22 cellular contexts compared by ENCODE assay signal in genomic region chr4:94165256-94165655, GRCh38.
"Had no signal": no experiment of that assay in that cellular context is flagged by ENCODE, and none has a peak within 500 bp of the region (broad histone marks: within the 10 kb centered on the region; RNA-seq: fewer than 3 reads in every experiment).

No MANE protein-coding gene starts in this region.

- H3K27me3 ChIP-seq: dorsolateral prefrontal cortex, esophagus squamous epithelium, gastroesophageal sphincter, stomach, transverse colon had no signal

- FAIRE-seq: endometrium, small intestine had no signal

- H3K4me1 Mint-ChIP-seq: naive B cell, nephron had no signal

- H3K4me3 Mint-ChIP-seq: naive B cell, nephron had no signal

- H3K4me3 ChIP-seq: dorsolateral prefrontal cortex, esophagus squamous epithelium, gastroesophageal sphincter, lung, stomach, thoracic aorta, transverse colon had no signal

- DNase-seq: cortex of kidney; dorsolateral prefrontal cortex; effector CD8-positive, alpha-beta T cell; esophagus squamous epithelium; foreskin fibroblast; glutamatergic neuron; left colon; left ventricle myocardium superior; mesenchymal stem cell; naive B cell; small intestine; stimulated activated CD4-positive, alpha-beta T cell treated with anti-CD3 and anti-CD28 coated beads, Interleukin-12 subunit alpha, Interleukin-12 subunit beta, amount 100 ng/mL, for 4 hours; stimulated activated naive CD4-positive, alpha-beta T cell; stomach; substantia nigra; transverse colon had no signal

- H3K36me3 Mint-ChIP-seq: naive B cell had no signal

- ATAC-seq: gastroesophageal sphincter, left colon, left ventricle myocardium superior had no signal

- H3K27ac Mint-ChIP-seq: nephron had no signal

- H3K27ac ChIP-seq: dorsolateral prefrontal cortex, epithelial cell of prostate, esophagus squamous epithelium, gastroesophageal sphincter, stomach, thoracic aorta, transverse colon had no signal

- H3K36me3 ChIP-seq: esophagus squamous epithelium, gastroesophageal sphincter, stomach, thoracic aorta, transverse colon had no signal

- H3K9me3 Mint-ChIP-seq: nephron had no signal

- H3K4me1 ChIP-seq: esophagus squamous epithelium, gastroesophageal sphincter, transverse colon had no signal

- H3K9me3 ChIP-seq: thoracic aorta, transverse colon had no signal
